ENCODE assay signal across 1 cellular context in the genomic region with DNA sequence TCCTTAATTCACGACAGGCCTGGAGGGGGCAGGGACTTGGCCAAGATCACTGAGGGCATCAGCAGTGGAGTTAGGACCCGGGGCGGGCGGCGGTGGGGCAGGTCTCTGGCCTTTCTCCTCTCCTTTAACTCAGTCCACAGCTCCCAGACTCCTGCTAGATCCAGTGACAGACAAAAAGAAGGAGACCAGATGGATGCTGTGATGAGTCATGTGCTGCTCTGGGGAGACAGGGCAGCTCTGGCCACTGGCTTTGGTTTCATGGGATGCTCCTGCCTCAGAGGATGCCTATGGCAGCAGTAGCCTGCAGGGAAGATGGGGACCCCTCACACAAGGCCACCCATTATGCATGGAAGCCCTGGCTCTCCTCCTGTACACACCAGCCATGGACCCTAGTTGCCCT.
TF ChIP-seq lines count a peak whose summit lies in the region.

No MANE protein-coding gene starts in this region.

TF ChIP-seq in SK-N-SH, 30 proteins besides CTCF, POLR2A, EP300 and RAD21 (continued from another document):
- TF ChIP-seq, protein P1, sequence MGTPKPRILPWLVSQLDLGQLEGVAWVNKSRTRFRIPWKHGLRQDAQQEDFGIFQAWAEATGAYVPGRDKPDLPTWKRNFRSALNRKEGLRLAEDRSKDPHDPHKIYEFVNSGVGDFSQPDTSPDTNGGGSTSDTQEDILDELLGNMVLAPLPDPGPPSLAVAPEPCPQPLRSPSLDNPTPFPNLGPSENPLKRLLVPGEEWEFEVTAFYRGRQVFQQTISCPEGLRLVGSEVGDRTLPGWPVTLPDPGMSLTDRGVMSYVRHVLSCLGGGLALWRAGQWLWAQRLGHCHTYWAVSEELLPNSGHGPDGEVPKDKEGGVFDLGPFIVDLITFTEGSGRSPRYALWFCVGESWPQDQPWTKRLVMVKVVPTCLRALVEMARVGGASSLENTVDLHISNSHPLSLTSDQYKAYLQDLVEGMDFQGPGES (IDR thresholded peaks at IDR 0.05; ENCODE audit: low read depth, low read length), result no peak
- TF ChIP-seq, protein P2, sequence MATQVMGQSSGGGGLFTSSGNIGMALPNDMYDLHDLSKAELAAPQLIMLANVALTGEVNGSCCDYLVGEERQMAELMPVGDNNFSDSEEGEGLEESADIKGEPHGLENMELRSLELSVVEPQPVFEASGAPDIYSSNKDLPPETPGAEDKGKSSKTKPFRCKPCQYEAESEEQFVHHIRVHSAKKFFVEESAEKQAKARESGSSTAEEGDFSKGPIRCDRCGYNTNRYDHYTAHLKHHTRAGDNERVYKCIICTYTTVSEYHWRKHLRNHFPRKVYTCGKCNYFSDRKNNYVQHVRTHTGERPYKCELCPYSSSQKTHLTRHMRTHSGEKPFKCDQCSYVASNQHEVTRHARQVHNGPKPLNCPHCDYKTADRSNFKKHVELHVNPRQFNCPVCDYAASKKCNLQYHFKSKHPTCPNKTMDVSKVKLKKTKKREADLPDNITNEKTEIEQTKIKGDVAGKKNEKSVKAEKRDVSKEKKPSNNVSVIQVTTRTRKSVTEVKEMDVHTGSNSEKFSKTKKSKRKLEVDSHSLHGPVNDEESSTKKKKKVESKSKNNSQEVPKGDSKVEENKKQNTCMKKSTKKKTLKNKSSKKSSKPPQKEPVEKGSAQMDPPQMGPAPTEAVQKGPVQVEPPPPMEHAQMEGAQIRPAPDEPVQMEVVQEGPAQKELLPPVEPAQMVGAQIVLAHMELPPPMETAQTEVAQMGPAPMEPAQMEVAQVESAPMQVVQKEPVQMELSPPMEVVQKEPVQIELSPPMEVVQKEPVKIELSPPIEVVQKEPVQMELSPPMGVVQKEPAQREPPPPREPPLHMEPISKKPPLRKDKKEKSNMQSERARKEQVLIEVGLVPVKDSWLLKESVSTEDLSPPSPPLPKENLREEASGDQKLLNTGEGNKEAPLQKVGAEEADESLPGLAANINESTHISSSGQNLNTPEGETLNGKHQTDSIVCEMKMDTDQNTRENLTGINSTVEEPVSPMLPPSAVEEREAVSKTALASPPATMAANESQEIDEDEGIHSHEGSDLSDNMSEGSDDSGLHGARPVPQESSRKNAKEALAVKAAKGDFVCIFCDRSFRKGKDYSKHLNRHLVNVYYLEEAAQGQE (IDR thresholded peaks at IDR 0.05; ENCODE audit: low read depth, low read length), result no peak
- TF ChIP-seq GABPA (IDR thresholded peaks at IDR 0.05; ENCODE audit: low read depth) (no peak), FOSL2 (IDR thresholded peaks at IDR 0.05; ENCODE audit: borderline replicate concordance, low read depth) (peak; percentile 58; the same call in 1 of the 2 replicates), YY1 (IDR thresholded peaks at IDR 0.05; ENCODE audit: low read depth) (no peak), TAF1 (IDR thresholded peaks at IDR 0.05; ENCODE audit: borderline replicate concordance, low read depth, low read length) (no peak), RFX5 (IDR thresholded peaks at IDR 0.05; ENCODE audit: low read length) (no peak), NRF1 (IDR thresholded peaks at IDR 0.05; ENCODE audit: low read depth, low read length) (no peak), MXI1 (IDR thresholded peaks at IDR 0.05; ENCODE audit: low read depth, low read length) (no peak), FOXM1 (IDR thresholded peaks at IDR 0.05; ENCODE audit: low read depth) (no peak), ELF1 (IDR thresholded peaks at IDR 0.05) (no peak)
- TF ChIP-seq, protein P3, sequence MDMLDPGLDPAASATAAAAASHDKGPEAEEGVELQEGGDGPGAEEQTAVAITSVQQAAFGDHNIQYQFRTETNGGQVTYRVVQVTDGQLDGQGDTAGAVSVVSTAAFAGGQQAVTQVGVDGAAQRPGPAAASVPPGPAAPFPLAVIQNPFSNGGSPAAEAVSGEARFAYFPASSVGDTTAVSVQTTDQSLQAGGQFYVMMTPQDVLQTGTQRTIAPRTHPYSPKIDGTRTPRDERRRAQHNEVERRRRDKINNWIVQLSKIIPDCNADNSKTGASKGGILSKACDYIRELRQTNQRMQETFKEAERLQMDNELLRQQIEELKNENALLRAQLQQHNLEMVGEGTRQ (IDR thresholded peaks at IDR 0.05; ENCODE audit: borderline replicate concordance, low read depth, low read length), result no peak
- TF ChIP-seq, protein P4, sequence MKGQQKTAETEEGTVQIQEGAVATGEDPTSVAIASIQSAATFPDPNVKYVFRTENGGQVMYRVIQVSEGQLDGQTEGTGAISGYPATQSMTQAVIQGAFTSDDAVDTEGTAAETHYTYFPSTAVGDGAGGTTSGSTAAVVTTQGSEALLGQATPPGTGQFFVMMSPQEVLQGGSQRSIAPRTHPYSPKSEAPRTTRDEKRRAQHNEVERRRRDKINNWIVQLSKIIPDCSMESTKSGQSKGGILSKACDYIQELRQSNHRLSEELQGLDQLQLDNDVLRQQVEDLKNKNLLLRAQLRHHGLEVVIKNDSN (IDR thresholded peaks at IDR 0.05; ENCODE audit: borderline replicate concordance, low read depth), result no peak
- TF ChIP-seq, protein P5, sequence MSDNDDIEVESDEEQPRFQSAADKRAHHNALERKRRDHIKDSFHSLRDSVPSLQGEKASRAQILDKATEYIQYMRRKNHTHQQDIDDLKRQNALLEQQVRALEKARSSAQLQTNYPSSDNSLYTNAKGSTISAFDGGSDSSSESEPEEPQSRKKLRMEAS (IDR thresholded peaks at IDR 0.05; ENCODE audit: low read depth), result no peak
